Comparison of ENCODE assay signal across 28 cellular contexts in the genomic region with DNA sequence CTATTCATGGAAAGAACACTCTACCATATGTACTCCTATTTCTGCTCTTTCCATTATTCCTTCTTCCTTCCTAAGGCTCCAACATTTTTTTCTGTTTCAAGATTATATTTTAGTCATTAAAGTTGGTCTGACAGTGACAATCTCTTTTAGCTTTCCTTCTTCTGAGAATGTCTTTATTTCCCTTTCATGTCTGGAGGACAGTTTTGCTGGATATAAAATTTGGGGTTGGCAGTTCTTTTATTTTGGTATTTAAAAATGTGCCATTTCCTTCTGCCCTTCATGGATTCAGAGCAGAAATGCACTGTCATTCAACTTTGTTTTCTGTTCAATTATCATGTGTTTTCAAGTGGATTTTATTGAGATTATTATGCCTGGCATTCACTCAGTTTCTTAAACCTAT. TPM values are rescaled to one million over a fixed set of nuclear protein-coding genes. Genes with fewer than 3 reads are reported as not detected.
"Had no signal": no experiment of that assay in that cellular context is flagged by ENCODE, and none has a peak within 500 bp of the region (broad histone marks: within the 10 kb centered on the region; RNA-seq: fewer than 3 reads in every experiment).

No MANE protein-coding gene starts in this region.

- H3K9me3 ChIP-seq: colonic mucosa, esophagus muscularis mucosa, gastrocnemius medialis had no signal

- H3K27me3 ChIP-seq: colonic mucosa, dorsolateral prefrontal cortex, esophagus muscularis mucosa, esophagus squamous epithelium, gastrocnemius medialis, gastroesophageal sphincter, heart left ventricle, heart right ventricle had no signal

- H3K27ac ChIP-seq: colonic mucosa, coronary artery, dorsolateral prefrontal cortex, epithelial cell of prostate, esophagus muscularis mucosa, esophagus squamous epithelium, foreskin keratinocyte, gastrocnemius medialis, gastroesophageal sphincter, heart left ventricle, heart right ventricle had no signal

- DNase-seq: colonic mucosa; cortex of kidney; dermis blood vessel endothelial cell; dorsolateral prefrontal cortex; effector CD4-positive, alpha-beta T cell; effector CD8-positive, alpha-beta T cell; effector memory CD4-positive, alpha-beta T cell; effector memory CD8-positive, alpha-beta T cell; endodermal cell; erythroblast; esophagus squamous epithelium; foreskin fibroblast; foreskin keratinocyte; foreskin melanocyte; gastrocnemius medialis; glutamatergic neuron; head of caudate nucleus; heart left ventricle; heart right ventricle had no signal

- ATAC-seq: effector memory CD8-positive, alpha-beta T cell; esophagus mucosa; foreskin keratinocyte; gastrocnemius medialis; gastroesophageal sphincter; heart left ventricle; heart right ventricle had no signal

- FAIRE-seq: colon, endometrium, endothelial cell of umbilical vein, frontal cortex had no signal

- H3K36me3 ChIP-seq: colonic mucosa, gastrocnemius medialis had no signal

- H3K4me3 ChIP-seq: colonic mucosa, coronary artery, dorsolateral prefrontal cortex, esophagus muscularis mucosa, esophagus squamous epithelium, gastrocnemius medialis, gastroesophageal sphincter, heart left ventricle, heart right ventricle had no signal

- H3K4me1 ChIP-seq: colonic mucosa, esophagus muscularis mucosa, foreskin keratinocyte, gastrocnemius medialis had no signal

RNA-seq across cellular contexts. Expression of a gene that starts 53.1 kb away (rescaled TPM):
- total RNA-seq: foreskin keratinocyte had no signal
- polyA plus RNA-seq: foreskin keratinocyte had no signal
